18 cellular contexts compared by ENCODE assay signal in genomic region chr1:212600071-212600915, GRCh38. TPM values are rescaled to one million over a fixed set of nuclear protein-coding genes. Genes with fewer than 3 reads are reported as not detected.
DNase-seq lines count a peak whose midpoint lies in the region; TF ChIP-seq lines count a peak whose summit lies in the region.
"Had no signal": no experiment of that assay in that cellular context is flagged by ENCODE, and none has a peak within 500 bp of the region (broad histone marks: within the 10 kb centered on the region; RNA-seq: fewer than 3 reads in every experiment).

No MANE protein-coding gene starts in this region.

- H3K4me3 ChIP-seq in HEK293 (ENCODE audit: low read depth, low read length): no peak overlapping the region
- H3K4me3 ChIP-seq: PC-9, SK-N-MC had no signal

- H3K9me3 ChIP-seq in HEK293 (ENCODE audit: control insufficient read depth, insufficient read depth, low read depth, low read length): no peaks in the 10 kb centered on the region

- H3K4me1 Mint-ChIP-seq in glutamatergic neuron (ENCODE audit: low read depth, unreplicated experiment) (peaks cover 18% of the 10 kb centered on the region), Calu3 (ENCODE audit: low read depth, unreplicated experiment) (peaks cover 25% of the 10 kb centered on the region)

- H3K4me3 Mint-ChIP-seq in glutamatergic neuron (ENCODE audit: unreplicated experiment): peak overlapping the region; percentile 67
- no peak overlapping the region for H3K4me3 Mint-ChIP-seq in Calu3 (ENCODE audit: low read depth, unreplicated experiment)

- DNase-seq in DMS 273 (lab: John Stamatoyannopoulos, UW; ENCODE audit: unreplicated experiment) (peak; percentile 51), DMS 273 treated with DMSO at 0.1 percent for 48 hours (lab: John Stamatoyannopoulos, UW) (no peak), SK-N-DZ (ENCODE audit: low spot score) (peak; percentile 75), glutamatergic neuron (peak; percentile 40), AG08396 (ENCODE audit: low spot score) (no peak), Calu3 (no peak)
- DNase-seq in effector CD4-positive, alpha-beta T cell: no peak
- DNase-seq: DMS153, EL, NCI-H1048, NCI-H1436 treated with DMSO at 0.1 percent for 48 hours, NCI-H2029 treated with DMSO at 0.1 percent for 48 hours, NCI-H226, NCI-H526 treated with DMSO at 0.1 percent for 48 hours had no signal

- BruUV-seq in Calu3 (replicated peaks; lab: Mats Ljungman, UMichigan): no TSS peak

- H3K36me3 Mint-ChIP-seq in glutamatergic neuron (ENCODE audit: unreplicated experiment): no peaks in the 10 kb centered on the region
- H3K36me3 Mint-ChIP-seq in Calu3 (ENCODE audit: insufficient read depth, unreplicated experiment): peaks cover 12% of the 10 kb centered on the region

- POLR2A ChIA-PET in HEK293 (lab: Yijun Ruan, JAX): interaction anchor here (4.9 kb wide), 1 partner anchor 8 kb away, joined by 79 read pairs; the partner anchor contains the start of gene ATF3

- TF ChIP-seq CTCF in HEK293 (tag by site-specific recombination; IDR thresholded peaks at IDR 0.05) (no peak), glutamatergic neuron (IDR thresholded peaks at IDR 0.05; ENCODE audit: partially characterized antibody, unreplicated experiment) (no peak), Calu3 (IDR thresholded peaks at IDR 0.05; ENCODE audit: unreplicated experiment) (no peak)

- intact Hi-C loops in Calu3 (cut with micrococcal nuclease; ENCODE audit: unreplicated experiment): no loop called here

- H3K9me3 Mint-ChIP-seq in glutamatergic neuron (ENCODE audit: unreplicated experiment) (peaks cover 10% of the 10 kb centered on the region), Calu3 (ENCODE audit: low read depth, unreplicated experiment) (no peaks in the 10 kb centered on the region)

- no peaks in the 10 kb centered on the region for H3K36me3 ChIP-seq in HEK293 (ENCODE audit: control insufficient read depth in 2 of 2, insufficient read depth in 1 of 2, low read length in 2 of 2)

- no peaks in the 10 kb centered on the region; the same call in 1 of the 2 replicates for H3K4me1 ChIP-seq in HEK293 (ENCODE audit: control insufficient read depth, insufficient read depth, low read length)

- H3K27ac ChIP-seq in HEK293 (ENCODE audit: extremely low read depth, low read depth, low read length): no peak overlapping the region
- H3K27ac ChIP-seq: 22Rv1, PC-9, SK-N-MC had no signal

- H3K27me3 Mint-ChIP-seq in glutamatergic neuron (ENCODE audit: unreplicated experiment): peaks cover 13% of the 10 kb centered on the region
- H3K27me3 Mint-ChIP-seq in Calu3 (ENCODE audit: unreplicated experiment): peaks cover 69% of the 10 kb centered on the region

- H3K27ac Mint-ChIP-seq in glutamatergic neuron (ENCODE audit: unreplicated experiment): peak overlapping the region; percentile 75
- H3K27ac Mint-ChIP-seq in Calu3 (ENCODE audit: unreplicated experiment): no peak overlapping the region

- CTCF ChIA-PET in HEK293 (lab: Yijun Ruan, JAX) (interaction anchor here (2.5 kb wide), 1 partner anchor 123 kb away, joined by 10 read pairs; no protein-coding TSS in a partner anchor), Calu3 (lab: Charles Lee) (no interaction called here)

TF ChIP-seq in HEK293, 187 proteins besides CTCF, POLR2A, EP300 and RAD21:
- no peak for TF ChIP-seq ZNF510 (tag by site-specific recombination; IDR thresholded peaks at IDR 0.05; ENCODE audit: insufficient replicate concordance)
- TF ChIP-seq GLIS2 (tag by site-specific recombination; IDR thresholded peaks at IDR 0.05): no peak
- TF ChIP-seq ZNF843 (tag by site-specific recombination; IDR thresholded peaks at IDR 0.05): no peak
- no peak for TF ChIP-seq WT1 (tag by site-specific recombination; IDR thresholded peaks at IDR 0.05)
- peak; percentile 17; the same call in 1 of the 2 replicates for TF ChIP-seq ZNF366 (tag by site-specific recombination; conservative IDR thresholded peaks at IDR 0.05)
- TF ChIP-seq ZNF184 (tag by site-specific recombination; IDR thresholded peaks at IDR 0.05): no peak
- TF ChIP-seq ZNF514 (tag by site-specific recombination; IDR thresholded peaks at IDR 0.05): no peak
- TF ChIP-seq ZNF600 (tag by site-specific recombination; IDR thresholded peaks at IDR 0.05): peak; percentile 93

RNA-seq across cellular contexts. Expression of gene ATF3, which starts 8.3 kb away (rescaled TPM):
- 4.0 and 5.2 TPM in 2 replicates for polyA plus RNA-seq in SK-N-DZ (2014; cell fraction: cytosol; rRNA removed)
- 1.6 and 3.4 TPM in 2 replicates for polyA plus RNA-seq in SK-N-DZ (2014; cell fraction: nucleus; rRNA removed)
- total RNA-seq in glutamatergic neuron (ENCODE audit: unreplicated experiment) (35.3 TPM), Calu3 (2022) (11.1 and 13.0 TPM in 2 replicates)

Comparison
In these comparisons a context has a peak if more than half of its experiments do, and no peak if none do; other contexts are left out.
1. DNase-seq: peak in DMS 273 (single experiment), SK-N-DZ (single experiment) and glutamatergic neuron (single experiment); none in DMS 273 treated with DMSO at 0.1 percent for 48 hours (single experiment), AG08396 (single experiment), effector CD4-positive, alpha-beta T cell (single experiment) and Calu3 (single experiment).